In the genomic region with DNA sequence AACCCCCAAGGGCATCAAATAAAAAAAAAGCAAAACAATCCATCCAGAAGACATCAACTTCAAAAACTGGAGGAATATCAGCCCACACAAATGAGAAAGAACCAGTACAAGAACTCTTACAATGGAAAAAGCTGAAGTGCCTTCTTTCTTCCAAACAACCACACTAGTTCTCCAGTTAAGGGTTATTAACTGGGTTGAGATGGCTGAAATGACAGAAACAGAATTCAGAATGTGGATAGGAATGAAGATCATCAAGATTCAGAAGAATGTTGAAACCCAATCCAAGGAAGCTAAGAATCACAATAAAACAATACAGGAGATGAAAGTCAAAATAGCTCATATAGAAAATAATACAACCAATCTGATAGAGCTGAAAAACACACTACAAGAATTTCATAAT, we compare ENCODE assay signal across 20 cellular contexts.
DNase-seq lines count a peak whose midpoint lies in the region; FAIRE-seq and TF ChIP-seq lines count a peak whose summit lies in the region.
"Had no signal": no experiment of that assay in that cellular context is flagged by ENCODE, and none has a peak within 500 bp of the region (broad histone marks: within the 10 kb centered on the region; RNA-seq: fewer than 3 reads in every experiment).

No MANE protein-coding gene starts in this region.

- peaks cover under 1 to 41% (median 16%) of the 10 kb centered on the region in 11 experiments for H3K9me3 ChIP-seq in BLaER1 treated with 17β-estradiol and CSF1 and Interleukin-3, amounts not matched to agents 10 nM and 100 nM (replicated peaks in 1 of 11)
- H3K9me3 ChIP-seq in smooth muscle cell (replicated peaks; ENCODE audit: low read depth), result no peaks in the 10 kb centered on the region
- H3K9me3 ChIP-seq: BE2C, Caco-2 had no signal

- no peak for DNase-seq in CD1c-positive myeloid dendritic cell (ENCODE audit: extremely low spot score)
- no peak for DNase-seq in smooth muscle cell (lab: John Stamatoyannopoulos, UW; ENCODE audit: unreplicated experiment)
- DNase-seq in cerebellar cortex (ENCODE audit: low spot score), result no peak
- DNase-seq: 8988T; ACHN; BE2C; C1 segment of cervical spinal cord; Caco-2; Calu3; CD4-positive, alpha-beta T cell; CD8-positive, alpha-beta T cell; DMS79 treated with DMSO at 0.1 percent for 48 hours; GF-D8 had no signal

- H2AFZ ChIP-seq in smooth muscle cell (ENCODE audit: low read depth), result no peak overlapping the region

- no peaks in the 10 kb centered on the region for H3K27me3 ChIP-seq in BLaER1 treated with 17β-estradiol and CSF1 and Interleukin-3, amounts not matched to agents 10 nM and 100 nM
- no peaks in the 10 kb centered on the region for H3K27me3 ChIP-seq in smooth muscle cell (ENCODE audit: low read depth)
- H3K27me3 ChIP-seq: BE2C had no signal

- peak overlapping the region in 4 of 11 experiments; percentile 80 to 88 (median 86); a peak in 6 of 22 replicates for H3K27ac ChIP-seq in BLaER1 treated with 17β-estradiol and CSF1 and Interleukin-3, amounts not matched to agents 10 nM and 100 nM
- H3K27ac ChIP-seq in smooth muscle cell (ENCODE audit: low read depth), result no peak overlapping the region

- H4K20me1 ChIP-seq in BLaER1 treated with 17β-estradiol and CSF1 and Interleukin-3, amounts not matched to agents 10 nM and 100 nM, result no peaks in the 10 kb centered on the region
- no peaks in the 10 kb centered on the region for H4K20me1 ChIP-seq in smooth muscle cell (ENCODE audit: low read depth)

- FAIRE-seq in TTC549 (lab: Jason Lieb, UNC), result peak; percentile 3
- FAIRE-seq: A204.1, D721Med, G401.6, GM12891, GM19239 had no signal

- peaks cover 0 to 8% (median under 1%) of the 10 kb centered on the region in 11 experiments; a peak in 12 of 22 replicates for H3K36me3 ChIP-seq in BLaER1 treated with 17β-estradiol and CSF1 and Interleukin-3, amounts not matched to agents 10 nM and 100 nM
- peaks cover 3% of the 10 kb centered on the region for H3K36me3 ChIP-seq in smooth muscle cell (ENCODE audit: low read depth)
- H3K36me3 ChIP-seq: BE2C had no signal

- no peak for TF ChIP-seq CTCF in smooth muscle cell (IDR thresholded peaks at IDR 0.05; ENCODE audit: borderline replicate concordance, insufficient read depth, poor library complexity, severe bottlenecking)

- peaks cover 18 to 42% (median 31%) of the 10 kb centered on the region in 10 experiments for H3K4me1 ChIP-seq in BLaER1 treated with 17β-estradiol and CSF1 and Interleukin-3, amounts not matched to agents 10 nM and 100 nM
- H3K4me1 ChIP-seq in smooth muscle cell (ENCODE audit: low read depth), result no peaks in the 10 kb centered on the region
- H3K4me1 ChIP-seq: BE2C, Caco-2 had no signal

- no peaks in the 10 kb centered on the region for H3F3A ChIP-seq in smooth muscle cell (ENCODE audit: low read depth)

- H3K9ac ChIP-seq in BLaER1 treated with 17β-estradiol and CSF1 and Interleukin-3, amounts not matched to agents 10 nM and 100 nM, result no peak overlapping the region
- H3K9ac ChIP-seq in smooth muscle cell (ENCODE audit: low read depth), result no peak overlapping the region

- peak overlapping the region in 8 of 11 experiments; percentile 19 to 78 (median 51); a peak in 10 of 22 replicates for H3K4me2 ChIP-seq in BLaER1 treated with 17β-estradiol and CSF1 and Interleukin-3, amounts not matched to agents 10 nM and 100 nM
- no peak overlapping the region for H3K4me2 ChIP-seq in smooth muscle cell

- H3K79me2 ChIP-seq in smooth muscle cell (ENCODE audit: low read depth), result no peaks in the 10 kb centered on the region

- no peak overlapping the region for H3K4me3 ChIP-seq in BLaER1 treated with 17β-estradiol and CSF1 and Interleukin-3, amounts not matched to agents 10 nM and 100 nM
- H3K4me3 ChIP-seq in smooth muscle cell, result no peak overlapping the region
